ENCODE assay signal across 23 cellular contexts in the genomic region with DNA sequence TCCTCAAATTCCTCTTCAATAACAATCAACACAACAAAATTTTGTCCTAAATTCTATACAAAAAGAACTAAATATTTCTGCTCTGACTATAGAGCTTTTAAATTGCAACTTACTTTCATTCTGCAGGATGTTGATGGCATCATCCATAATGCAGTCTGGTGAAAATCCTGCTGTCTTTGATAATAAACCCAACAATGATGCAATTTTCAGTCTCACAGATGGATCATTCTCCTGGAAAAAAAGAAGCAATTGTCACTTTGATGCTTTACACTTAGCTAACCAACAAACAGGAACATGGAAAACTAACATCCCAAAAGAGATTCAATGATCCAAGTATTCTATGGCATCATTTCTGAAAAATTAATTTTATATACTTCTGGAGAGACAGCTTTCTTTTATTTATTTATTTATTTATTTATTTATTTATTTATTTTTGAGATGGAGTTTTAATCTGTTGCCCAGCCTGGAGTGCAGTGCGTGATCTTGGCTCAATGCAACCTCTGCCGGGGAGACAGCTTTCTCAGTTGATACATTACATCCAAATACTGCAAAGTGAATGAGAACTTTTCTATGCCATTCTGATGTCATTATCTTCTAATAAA.
"Had no signal": no experiment of that assay in that cellular context is flagged by ENCODE, and none has a peak within 500 bp of the region (broad histone marks: within the 10 kb centered on the region; RNA-seq: fewer than 3 reads in every experiment).

No MANE protein-coding gene starts in this region.

- H3K36me3 ChIP-seq: prostate gland had no signal

- H3K4me1 ChIP-seq: gastroesophageal sphincter, left ventricle myocardium inferior, lower lobe of right lung, pancreas, prostate gland, spleen had no signal

- H3K4me3 ChIP-seq: gastroesophageal sphincter, left ventricle myocardium inferior, lower lobe of right lung, pancreas, prostate gland, spleen, thoracic aorta had no signal

- H3K9me3 ChIP-seq: gastroesophageal sphincter, left ventricle myocardium inferior, lower lobe of right lung, pancreas, prostate gland, thoracic aorta had no signal

- DNase-seq: cortex of kidney; dorsolateral prefrontal cortex; effector CD8-positive, alpha-beta T cell; foreskin fibroblast; immature natural killer cell; kidney; left cardiac atrium; left ventricle myocardium inferior; lower lobe of right lung; mesenchymal stem cell; naive B cell; occipital lobe; pancreas; retina; spleen; stimulated activated CD4-positive, alpha-beta T cell treated with anti-CD3 and anti-CD28 coated beads, Interleukin-2, amount 100 ng/mL, for 24 hours; stimulated activated CD4-positive, alpha-beta T cell treated with anti-CD3 and anti-CD28 coated beads, Interleukin-4, amount 100 ng/mL, for 4 hours; stimulated activated naive B cell treated with anti-CD40 and anti-IgM and Interleukin-4, amounts not matched to agents 10 μg/mL and 1 μg/mL and 100 μg/mL, for 72 hours; stimulated activated naive CD8-positive, alpha-beta T cell treated with anti-CD3 and anti-CD28 coated beads, Interleukin-15, amount 100 ng/mL, for 72 hours; trophoblast cell had no signal

- H3K27me3 ChIP-seq: dorsolateral prefrontal cortex, gastroesophageal sphincter, pancreas, spleen had no signal

- H3K27ac ChIP-seq: gastroesophageal sphincter, left ventricle myocardium inferior, lower lobe of right lung, pancreas, prostate gland, spleen, thoracic aorta had no signal
